Comparison of ENCODE assay signal across 12 cellular contexts in genomic region chr2:173752152-173752551, GRCh38.
DNase-seq lines count a peak whose midpoint lies in the region; ATAC-seq, FAIRE-seq and TF ChIP-seq lines count a peak whose summit lies in the region.
"Had no signal": no experiment of that assay in that cellular context is flagged by ENCODE, and none has a peak within 500 bp of the region (broad histone marks: within the 10 kb centered on the region; RNA-seq: fewer than 3 reads in every experiment).

No MANE protein-coding gene starts in this region.

- H3K27ac ChIP-seq in IMR-90 (ENCODE audit: insufficient read depth, low read length) = no peak overlapping the region
- no peak overlapping the region for H3K27ac ChIP-seq in HepG2 (ENCODE audit: extremely low read length, insufficient read depth, low read length)
- H3K27ac ChIP-seq: gastroesophageal sphincter had no signal

- H4K91ac ChIP-seq in IMR-90 (ENCODE audit: insufficient read depth, low read depth, low read length) = no peak overlapping the region

- no CpG with 5 or more reads among the region's 1 CpG for WGBS in IMR-90 (ENCODE audit: extremely low coverage in 2 of 2, insufficient read length in 1 of 2), 2 experiments
- WGBS in HepG2 (ENCODE audit: low lambda C conversion rate) = 6% methylated on average over 1 of the region's 1 CpG

- FAIRE-seq in HepG2 (lab: Jason Lieb, UNC) = no peak
- no peak for FAIRE-seq in RCC 7860 (lab: Jason Lieb, UNC)

- TF ChIP-seq EP300 in HepG2 (IDR thresholded peaks at IDR 0.05; ENCODE audit: low read depth in 2 of 2, low read length in 2 of 2) (no peak), HepG2 (CRISPR knock-in tag; IDR thresholded peaks at IDR 0.05; ENCODE audit: borderline replicate concordance) (no peak)

- no peak overlapping the region for H3K14ac ChIP-seq in IMR-90 (replicated peaks; ENCODE audit: low read depth, low read length)

- TF ChIP-seq CTCF in IMR-90 (conservative IDR thresholded peaks at IDR 0.05; ENCODE audit: low read depth, low read length) = peak; percentile 25; the same call in 1 of the 2 replicates
- no peak for TF ChIP-seq CTCF in HepG2 (CRISPR knock-in tag; IDR thresholded peaks at IDR 0.05)

- H3K9me3 ChIP-seq in IMR-90 (ENCODE audit: control insufficient read depth, insufficient read depth, low read length) = no peaks in the 10 kb centered on the region
- no peaks in the 10 kb centered on the region for H3K9me3 ChIP-seq in adipocyte (ENCODE audit: control insufficient read depth, low read length)
- H3K9me3 ChIP-seq in HepG2 (ENCODE audit: low read length) = no peaks in the 10 kb centered on the region
- H3K9me3 ChIP-seq: gastroesophageal sphincter had no signal

- no peak for ATAC-seq in IMR-90 (ENCODE audit: low read depth)
- ATAC-seq in HepG2 = peak; percentile 43; the same call in 1 of the 3 replicates
- ATAC-seq: gastroesophageal sphincter had no signal

- H3K4me3 ChIP-seq in IMR-90 (ENCODE audit: insufficient read depth, low read depth, low read length) = no peak overlapping the region
- no peak overlapping the region for H3K4me3 ChIP-seq in adipocyte (ENCODE audit: low read length)
- no peak overlapping the region for H3K4me3 ChIP-seq in HepG2 (replicated peaks in 1 of 3; ENCODE audit: insufficient read depth in 1 of 3, low read depth in 2 of 3, low read length in 3 of 3)
- H3K4me3 ChIP-seq: gastroesophageal sphincter had no signal

- in situ Hi-C loops in IMR-90 (cut with MboI; ENCODE audit: low sequenced_read_pairs) (loop anchor here (10.0 kb wide), 1 partner anchor 347 kb away; no protein-coding TSS in a partner anchor), HepG2 (cut with HindIII; ENCODE audit: extremely low pct_ligation_motif_present, low pct_unique_long_range_greater_than_20kb) (no loop called here)

- H3K27me3 ChIP-seq in IMR-90 (ENCODE audit: control insufficient read depth, insufficient read depth, low read length) = peaks cover 10% of the 10 kb centered on the region
- H3K27me3 ChIP-seq in adipocyte (replicated peaks; ENCODE audit: control insufficient read depth, insufficient read depth, low read length) = no peaks in the 10 kb centered on the region
- peaks cover 0 to 11% of the 10 kb centered on the region in 2 experiments; a peak in 2 of 5 replicates for H3K27me3 ChIP-seq in HepG2 (ENCODE audit: control insufficient read depth in 1 of 2, insufficient read depth in 2 of 2, low read length in 2 of 2)

- no peak overlapping the region for H3K4ac ChIP-seq in IMR-90 (ENCODE audit: low read depth, low read length)

- H2BK120ac ChIP-seq in IMR-90 (ENCODE audit: low read depth, low read length) = no peak overlapping the region

- H4K5ac ChIP-seq in IMR-90 (ENCODE audit: low read depth, low read length) = no peak overlapping the region

- TF ChIP-seq POLR2A in IMR-90 (IDR thresholded peaks at IDR 0.05; ENCODE audit: low read depth, low read length) = no peak
- no peak for TF ChIP-seq POLR2A in HepG2 (IDR thresholded peaks at IDR 0.05; ENCODE audit: insufficient read depth in 1 of 2, low read depth in 2 of 2, low read length in 2 of 2)

- H3K79me1 ChIP-seq in IMR-90 (ENCODE audit: low read depth in 1 of 2, low read length in 2 of 2) = no peaks in the 10 kb centered on the region

- intact Hi-C loops in IMR-90 (cut with micrococcal nuclease) (loop anchor here (2.0 to 10.0 kb wide), 2 partner anchors 293 to 591 kb away; no protein-coding TSS in a partner anchor), HepG2 (cut with micrococcal nuclease; ENCODE audit: unreplicated experiment) (no loop called here)

- CTCF ChIA-PET in IMR-90 (lab: Yijun Ruan, JAX) = interaction anchor here (0.6 kb wide), 1 partner anchor 487 kb away, joined by 3 read pairs; no protein-coding TSS in a partner anchor
- CTCF ChIA-PET in HepG2 (lab: Yijun Ruan, JAX; ENCODE audit: low intra/inter-chr PET ratio, low total read pairs) = no interaction called here

- H2BK20ac ChIP-seq in IMR-90 (ENCODE audit: low read depth, low read length) = no peak overlapping the region

- H4K8ac ChIP-seq in IMR-90 (ENCODE audit: low read depth in 2 of 2, low read length in 2 of 2) = no peak overlapping the region

- H3K9ac ChIP-seq in IMR-90 (ENCODE audit: low read depth, low read length) (no peak overlapping the region), adipocyte (ENCODE audit: low read length) (no peak overlapping the region), HepG2 (ENCODE audit: insufficient read depth, low read depth, low read length) (no peak overlapping the region)

- no peak overlapping the region for H2BK15ac ChIP-seq in IMR-90 (ENCODE audit: low read depth, low read length)

- peak; percentile 17 for DNase-seq in EH (ENCODE audit: low read depth)
- DNase-seq in IMR-90 = no peak
- DNase-seq in adipocyte (ENCODE audit: low read depth) = peak; percentile 32
- no peak for DNase-seq in HepG2 (ENCODE audit: low spot score)
- no peak for DNase-seq in NCI-H524 treated with DMSO at 0.1 percent for 48 hours (lab: John Stamatoyannopoulos, UW)
- no peak for DNase-seq in ureter (ENCODE audit: low spot score)
- no peak for DNase-seq in RCC 7860 (ENCODE audit: low spot score)
- DNase-seq: activated naive CD8-positive, alpha-beta T cell treated with anti-CD3 and anti-CD28 coated beads for 36 hours; GF-D8; NCI-H2227 treated with DMSO at 0.1 percent for 48 hours; substantia nigra had no signal

- TF ChIP-seq RAD21 in IMR-90 (IDR thresholded peaks at IDR 0.05; ENCODE audit: low read length) = peak; percentile 39
- TF ChIP-seq RAD21 in HepG2 (CRISPR knock-in tag; IDR thresholded peaks at IDR 0.05) = no peak

- H3K23ac ChIP-seq in IMR-90 (ENCODE audit: low read depth, low read length) = no peak overlapping the region

- no peak overlapping the region for H2AK9ac ChIP-seq in IMR-90 (replicated peaks; ENCODE audit: low read depth, low read length, poor library complexity)

- no peaks in the 10 kb centered on the region for H3K36me3 ChIP-seq in IMR-90 (ENCODE audit: control insufficient read depth, insufficient read depth, low read length)
- H3K36me3 ChIP-seq in adipocyte (ENCODE audit: control insufficient read depth, insufficient read depth, low read length, severe bottlenecking) = no peaks in the 10 kb centered on the region
- no peaks in the 10 kb centered on the region for H3K36me3 ChIP-seq in HepG2 (replicated peaks in 1 of 2; ENCODE audit: control insufficient read depth in 1 of 2, insufficient read depth in 2 of 2, low read length in 2 of 2)
- H3K36me3 ChIP-seq: gastroesophageal sphincter had no signal

- H2AFZ ChIP-seq in IMR-90 (replicated peaks; ENCODE audit: low read length, poor library complexity) = no peak overlapping the region
- no peak overlapping the region for H2AFZ ChIP-seq in HepG2 (ENCODE audit: low read length)

- no peaks in the 10 kb centered on the region for H3K79me2 ChIP-seq in HepG2 (ENCODE audit: insufficient read depth, low read length)

- no peaks in the 10 kb centered on the region for H3K9me1 ChIP-seq in IMR-90 (ENCODE audit: insufficient read depth, low read length)

- no peak overlapping the region for H2BK5ac ChIP-seq in IMR-90 (ENCODE audit: low read depth, low read length, poor library complexity, severe bottlenecking)

- no peak overlapping the region for H3K18ac ChIP-seq in IMR-90 (ENCODE audit: low read depth, low read length)

- POLR2A ChIA-PET in IMR-90 (lab: Charles Lee; ENCODE audit: unreplicated experiment) (no interaction called here), HepG2 (lab: Yijun Ruan, JAX) (no interaction called here)

- dilution Hi-C loops in IMR-90 (cut with HindIII; ENCODE audit: low sequenced_read_pairs, unreplicated experiment) = no loop called here

- H4K20me1 ChIP-seq in IMR-90 (ENCODE audit: insufficient read depth, low read length) (no peaks in the 10 kb centered on the region), HepG2 (ENCODE audit: insufficient read depth, low read length) (no peaks in the 10 kb centered on the region)

- BruUV-seq in IMR-90 (replicated peaks; lab: Mats Ljungman, UMichigan) = no TSS peak
- no TSS peak for BruUV-seq in HepG2 (replicated peaks; lab: Mats Ljungman, UMichigan)

- no peak overlapping the region for H2AK5ac ChIP-seq in IMR-90 (ENCODE audit: low read depth, low read length)

- no peak overlapping the region for H3K4me2 ChIP-seq in IMR-90 (ENCODE audit: low read depth, low read length)
- no peak overlapping the region for H3K4me2 ChIP-seq in HepG2 (ENCODE audit: low read depth, low read length)

- no peaks in the 10 kb centered on the region for H3K4me1 ChIP-seq in IMR-90 (ENCODE audit: control insufficient read depth, insufficient read depth, low read length)
- H3K4me1 ChIP-seq in adipocyte (ENCODE audit: control insufficient read depth, insufficient read depth, low read length) = no peaks in the 10 kb centered on the region
- H3K4me1 ChIP-seq in HepG2 (ENCODE audit: insufficient read depth, low read length) = peaks cover 8% of the 10 kb centered on the region; the same call in 1 of the 2 replicates
- H3K4me1 ChIP-seq: gastroesophageal sphincter had no signal

- H3K56ac ChIP-seq in IMR-90 (ENCODE audit: extremely low read depth, insufficient read depth, low read length) = no peak overlapping the region

TF ChIP-seq in IMR-90, 13 proteins besides CTCF, POLR2A, EP300 and RAD21 (continues in another document):
- no peak for TF ChIP-seq USF2 (IDR thresholded peaks at IDR 0.05; ENCODE audit: low read depth, low read length)

TF ChIP-seq in HepG2, 621 proteins besides CTCF, POLR2A, EP300 and RAD21:
- TF ChIP-seq ZBTB46 (CRISPR knock-in tag; IDR thresholded peaks at IDR 0.05; ENCODE audit: borderline replicate concordance) (no peak), STAG1 (CRISPR knock-in tag; IDR thresholded peaks at IDR 0.05) (peak; percentile 24)
TF ChIP-seq in HepG2: peak in this region for 1.

Comparison
In these comparisons a context has a peak if more than half of its experiments do, and no peak if none do; other contexts are left out.
1. DNase-seq: peak in EH (single experiment) and adipocyte (single experiment); none in IMR-90 (single experiment), HepG2 (single experiment), NCI-H524 treated with DMSO at 0.1 percent for 48 hours (single experiment), ureter (single experiment) and RCC 7860 (single experiment).